ENCODE assay signal across 10 cellular contexts in the genomic region with DNA sequence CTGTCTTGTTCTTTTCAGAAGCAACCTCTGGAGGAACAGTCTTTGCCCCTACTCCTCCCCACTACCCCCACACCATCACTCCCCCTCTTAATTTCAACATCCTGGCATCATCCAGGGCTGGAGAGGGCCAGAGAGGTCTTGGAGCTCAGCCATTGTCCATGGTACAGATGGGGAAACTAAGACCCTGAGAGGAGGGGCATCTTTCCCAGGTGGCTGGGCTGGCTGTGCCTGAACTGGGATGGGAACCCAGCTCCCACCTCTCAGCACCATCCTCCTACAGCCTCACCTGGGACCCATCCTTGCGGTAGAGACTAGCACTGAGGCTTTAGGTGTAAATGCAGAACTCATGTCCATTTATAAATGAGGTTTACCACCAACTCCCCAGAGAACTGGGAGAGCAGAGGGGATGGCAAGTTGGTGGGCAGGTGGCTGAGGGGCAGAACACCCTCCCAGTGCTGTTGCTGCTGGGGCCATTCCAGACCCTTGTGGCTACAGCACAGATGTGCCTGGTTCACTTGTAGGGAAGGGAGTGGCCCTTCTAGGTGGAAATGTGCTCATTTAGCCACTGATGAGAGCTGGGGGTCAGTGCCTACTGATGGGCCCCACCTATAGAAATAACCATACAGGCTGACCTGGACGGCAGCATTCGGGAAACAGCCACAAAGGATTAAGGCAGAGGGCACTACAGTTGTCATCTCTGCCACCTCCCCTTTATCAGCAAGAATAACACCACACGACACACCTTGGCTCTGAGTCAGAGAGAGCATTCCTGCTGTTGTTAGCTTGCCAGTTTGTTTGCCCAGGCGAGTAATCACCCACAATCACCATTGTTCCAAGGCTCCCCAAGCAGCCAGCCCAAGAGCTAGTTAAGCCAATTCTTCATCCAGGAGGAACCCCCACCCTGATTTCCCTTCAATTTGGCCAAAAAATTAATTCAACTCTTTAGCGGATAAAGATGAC. TPM values are rescaled to one million over a fixed set of nuclear protein-coding genes. Genes with fewer than 3 reads are reported as not detected.
A peak's percentile ranks its signal among the peaks of the same experiment; 100 is the strongest.
DNase-seq lines count a peak whose midpoint lies in the region; ATAC-seq and TF ChIP-seq lines count a peak whose summit lies in the region.
"Had no signal": no experiment of that assay in that cellular context is flagged by ENCODE, and none has a peak within 500 bp of the region (broad histone marks: within the 10 kb centered on the region; RNA-seq: fewer than 3 reads in every experiment).

No MANE protein-coding gene starts in this region.

- DNase-seq in SK-N-SH = no peak
- peak; percentile 84 for DNase-seq in mammary epithelial cell
- peak; percentile 61 for DNase-seq in left lobe of liver (ENCODE audit: low spot score)
- DNase-seq in vagina (ENCODE audit: extremely low spot score in 2 of 2) = no peak
- no peak for DNase-seq in dedifferentiated amniotic fluid mesenchymal stem cell (ENCODE audit: extremely low spot score)
- no peak for DNase-seq in activated CD4-positive, alpha-beta T cell treated with anti-CD3 and anti-CD28 coated beads, Interleukin-2, amount 10 ng/mL, durations not matched to agents 7 days and 5 days
- DNase-seq in activated CD8-positive, alpha-beta T cell treated with anti-CD3 and anti-CD28 coated beads, Interleukin-2, amount 10 ng/mL, durations not matched to agents 7 days and 5 days = no peak
- DNase-seq: activated T-cell treated with anti-CD3 and anti-CD28 coated beads for 4 hours, C1 segment of cervical spinal cord had no signal

- no peaks in the 10 kb centered on the region for H3K4me1 Mint-ChIP-seq in activated CD4-positive, alpha-beta T cell treated with anti-CD3 and anti-CD28 coated beads, Interleukin-2, amount 10 ng/mL, durations not matched to agents 7 days and 5 days
- no peaks in the 10 kb centered on the region for H3K4me1 Mint-ChIP-seq in activated CD8-positive, alpha-beta T cell treated with anti-CD3 and anti-CD28 coated beads, Interleukin-2, amount 10 ng/mL, durations not matched to agents 7 days and 5 days (ENCODE audit: low read depth)

- POLR2A ChIA-PET in SK-N-SH (lab: Yijun Ruan, JAX) = no interaction called here
- POLR2A ChIA-PET in activated CD4-positive, alpha-beta T cell treated with anti-CD3 and anti-CD28 coated beads, Interleukin-2, amount 10 ng/mL, durations not matched to agents 7 days and 5 days (lab: Charles Lee) = no interaction called here
- POLR2A ChIA-PET in activated CD8-positive, alpha-beta T cell treated with anti-CD3 and anti-CD28 coated beads, Interleukin-2, amount 10 ng/mL, durations not matched to agents 7 days and 5 days (lab: Charles Lee) = no interaction called here

- CTCF ChIA-PET in SK-N-SH (lab: Yijun Ruan, JAX) = interaction anchor here (1.0 to 2.8 kb wide), 4 partner anchors 14 to 83 kb away, joined by 3 to 20 read pairs (median 6); no protein-coding TSS in a partner anchor
- CTCF ChIA-PET in mammary epithelial cell (lab: Charles Lee; ENCODE audit: low non-redundant PET) = interaction anchor here (0.5 kb wide), 1 partner anchor 361 kb away, joined by 5 read pairs; no protein-coding TSS in a partner anchor
- CTCF ChIA-PET in activated CD4-positive, alpha-beta T cell treated with anti-CD3 and anti-CD28 coated beads, Interleukin-2, amount 10 ng/mL, durations not matched to agents 7 days and 5 days (lab: Charles Lee) = no interaction called here
- CTCF ChIA-PET in activated CD8-positive, alpha-beta T cell treated with anti-CD3 and anti-CD28 coated beads, Interleukin-2, amount 10 ng/mL, durations not matched to agents 7 days and 5 days (lab: Charles Lee) = interaction anchor here (1.3 kb wide), 1 partner anchor 68 kb away, joined by 4 read pairs; no protein-coding TSS in a partner anchor

- H2AFZ ChIP-seq in SK-N-SH (ENCODE audit: low read depth) = no peak overlapping the region
- H2AFZ ChIP-seq in mammary epithelial cell (ENCODE audit: low read depth, low read length) = no peak overlapping the region

- H3K4me2 ChIP-seq in SK-N-SH (peak overlapping the region; percentile 95), mammary epithelial cell (ENCODE audit: insufficient read depth, low read depth, low read length) (no peak overlapping the region)

- TF ChIP-seq EP300 in SK-N-SH (IDR thresholded peaks at IDR 0.05; ENCODE audit: borderline replicate concordance in 1 of 2, low read depth in 1 of 2, low read length in 1 of 2) = no peak

- dilution Hi-C loops in mammary epithelial cell (cut with HindIII; ENCODE audit: low sequenced_read_pairs) = no loop called here

- peak overlapping the region in 1 of 2 experiments; percentile 84; a peak in 2 of 4 replicates for H3K4me3 ChIP-seq in SK-N-SH (ENCODE audit: low read depth in 2 of 2, low read length in 1 of 2)
- no peak overlapping the region for H3K4me3 ChIP-seq in mammary epithelial cell (replicated peaks in 1 of 3; ENCODE audit: insufficient read depth in 1 of 3, low read depth in 2 of 3, low read length in 3 of 3)
- peak overlapping the region in 1 of 2 donors; percentile 58 for H3K4me3 ChIP-seq in vagina

- peaks cover 9 to 11% of the 10 kb centered on the region in 2 experiments; a peak in 2 of 4 replicates for H3K4me1 ChIP-seq in SK-N-SH (ENCODE audit: control insufficient read depth in 1 of 2, insufficient read depth in 2 of 2, low read depth in 1 of 2, low read length in 1 of 2)
- H3K4me1 ChIP-seq in mammary epithelial cell (ENCODE audit: insufficient read depth, low read length) = peaks cover 37% of the 10 kb centered on the region
- H3K4me1 ChIP-seq in vagina = peaks cover 55% of the 10 kb centered on the region

- H3K9me2 ChIP-seq in SK-N-SH = no peaks in the 10 kb centered on the region

- no peak for TF ChIP-seq RAD21 in SK-N-SH (IDR thresholded peaks at IDR 0.05; ENCODE audit: low read length)

- intact Hi-C loops in mammary epithelial cell (cut with micrococcal nuclease) = loop anchor here (10.0 kb wide), 1 partner anchor 194 kb away; no protein-coding TSS in a partner anchor
- intact Hi-C loops in vagina (cut with DNase I) = no loop called here

- H3K36me3 ChIP-seq in SK-N-SH (replicated peaks in 1 of 2; ENCODE audit: control insufficient read depth in 1 of 2, insufficient read depth in 2 of 2, low read length in 1 of 2) (peaks cover 0 to 53% of the 10 kb centered on the region in 2 experiments), mammary epithelial cell (ENCODE audit: insufficient read depth, low read length) (peaks cover 5% of the 10 kb centered on the region), vagina (peaks cover 0 to 7% of the 10 kb centered on the region in 2 donors)

- no peak overlapping the region for H3K27ac Mint-ChIP-seq in activated CD4-positive, alpha-beta T cell treated with anti-CD3 and anti-CD28 coated beads, Interleukin-2, amount 10 ng/mL, durations not matched to agents 7 days and 5 days
- H3K27ac Mint-ChIP-seq in activated CD8-positive, alpha-beta T cell treated with anti-CD3 and anti-CD28 coated beads, Interleukin-2, amount 10 ng/mL, durations not matched to agents 7 days and 5 days = no peak overlapping the region

- H3K9me3 ChIP-seq in SK-N-SH (peaks cover 3% of the 10 kb centered on the region; the same call in 1 of the 2 replicates), mammary epithelial cell (replicated peaks; ENCODE audit: insufficient read depth, low read length) (peaks cover 13% of the 10 kb centered on the region), vagina (no peaks in the 10 kb centered on the region)

- no TSS peak for BruUV-seq in mammary epithelial cell (replicated peaks; lab: Mats Ljungman, UMichigan)

- no peaks in the 10 kb centered on the region for H3K27me3 ChIP-seq in SK-N-SH (ENCODE audit: insufficient read depth)
- H3K27me3 ChIP-seq in mammary epithelial cell (ENCODE audit: insufficient read depth, low read length) = no peaks in the 10 kb centered on the region
- H3K27me3 ChIP-seq in vagina = no peaks in the 10 kb centered on the region

- H3K9ac ChIP-seq in SK-N-SH (peak overlapping the region; percentile 98), mammary epithelial cell (ENCODE audit: insufficient read depth, low read length) (no peak overlapping the region)

- peak overlapping the region in 1 of 2 experiments; percentile 87; a peak in 2 of 4 replicates for H3K27ac ChIP-seq in SK-N-SH (ENCODE audit: low read depth in 2 of 2, low read length in 1 of 2)
- H3K27ac ChIP-seq in mammary epithelial cell (ENCODE audit: insufficient read depth, low read depth, low read length) = no peak overlapping the region
- peak overlapping the region; percentile 92 for H3K27ac ChIP-seq in vagina

- in situ Hi-C loops in mammary epithelial cell (cut with MboI; ENCODE audit: low sequenced_read_pairs in 2 of 2) = no loop called here

- H3K4me3 Mint-ChIP-seq in activated CD4-positive, alpha-beta T cell treated with anti-CD3 and anti-CD28 coated beads, Interleukin-2, amount 10 ng/mL, durations not matched to agents 7 days and 5 days = no peak overlapping the region
- no peak overlapping the region for H3K4me3 Mint-ChIP-seq in activated CD8-positive, alpha-beta T cell treated with anti-CD3 and anti-CD28 coated beads, Interleukin-2, amount 10 ng/mL, durations not matched to agents 7 days and 5 days

- no peak for ATAC-seq in SK-N-SH treated with all-trans-retinoic acid at 6 μM for 48 hours
- peak; percentile 34 for ATAC-seq in left lobe of liver
- ATAC-seq in activated CD8-positive, alpha-beta T cell treated with anti-CD3 and anti-CD28 coated beads, Interleukin-2, amount 10 ng/mL, durations not matched to agents 7 days and 5 days = no peak

- WGBS in SK-N-SH (ENCODE audit: low lambda C conversion rate) = 70% methylated on average over 6 of the region's 6 CpGs
- WGBS in mammary epithelial cell (ENCODE audit: low coverage, missing lambda C conversion rate) = 15% methylated on average over 5 of the region's 6 CpGs

- TF ChIP-seq POLR2A in vagina (IDR thresholded peaks at IDR 0.05) = no peak

- H3K36me3 Mint-ChIP-seq in activated CD4-positive, alpha-beta T cell treated with anti-CD3 and anti-CD28 coated beads, Interleukin-2, amount 10 ng/mL, durations not matched to agents 7 days and 5 days (ENCODE audit: low read depth) = no peaks in the 10 kb centered on the region
- H3K36me3 Mint-ChIP-seq in activated CD8-positive, alpha-beta T cell treated with anti-CD3 and anti-CD28 coated beads, Interleukin-2, amount 10 ng/mL, durations not matched to agents 7 days and 5 days (ENCODE audit: low read depth) = peaks cover 3% of the 10 kb centered on the region

- peaks cover 37% of the 10 kb centered on the region for H3K27me3 Mint-ChIP-seq in activated CD4-positive, alpha-beta T cell treated with anti-CD3 and anti-CD28 coated beads, Interleukin-2, amount 10 ng/mL, durations not matched to agents 7 days and 5 days
- peaks cover 45% of the 10 kb centered on the region for H3K27me3 Mint-ChIP-seq in activated CD8-positive, alpha-beta T cell treated with anti-CD3 and anti-CD28 coated beads, Interleukin-2, amount 10 ng/mL, durations not matched to agents 7 days and 5 days (ENCODE audit: low read depth)

- H3K79me2 ChIP-seq in SK-N-SH (ENCODE audit: insufficient read depth) (peaks cover 99% of the 10 kb centered on the region), mammary epithelial cell (ENCODE audit: insufficient read depth, low read length) (peaks cover 3% of the 10 kb centered on the region)

- TF ChIP-seq CTCF in SK-N-SH (IDR thresholded peaks at IDR 0.05) (no peak), mammary epithelial cell (conservative IDR thresholded peaks at IDR 0.05 in 1 of 2, IDR thresholded peaks at IDR 0.05 in 1 of 2; ENCODE audit: extremely low read depth in 1 of 2, insufficient read depth in 1 of 2, low read depth in 1 of 2, low read length in 2 of 2) (no peak), vagina (IDR thresholded peaks at IDR 0.05) (no peak)

- peaks cover 22% of the 10 kb centered on the region for H3K9me3 Mint-ChIP-seq in activated CD4-positive, alpha-beta T cell treated with anti-CD3 and anti-CD28 coated beads, Interleukin-2, amount 10 ng/mL, durations not matched to agents 7 days and 5 days
- H3K9me3 Mint-ChIP-seq in activated CD8-positive, alpha-beta T cell treated with anti-CD3 and anti-CD28 coated beads, Interleukin-2, amount 10 ng/mL, durations not matched to agents 7 days and 5 days (ENCODE audit: insufficient read depth) = peaks cover 17% of the 10 kb centered on the region

- H4K20me1 ChIP-seq in SK-N-SH (ENCODE audit: insufficient read depth) (no peaks in the 10 kb centered on the region), mammary epithelial cell (ENCODE audit: insufficient read depth, low read length) (no peaks in the 10 kb centered on the region)

- peaks cover 4% of the 10 kb centered on the region for H3F3A ChIP-seq in SK-N-SH (replicated peaks; ENCODE audit: insufficient read depth)

RNA-seq across cellular contexts. Expression of gene MLPH, which starts 2.1 kb away (rescaled TPM):
- polyA plus RNA-seq in SK-N-SH (2012; rRNA removed) (84.8 and 93.6 TPM in 2 replicates), mammary epithelial cell (16.1 TPM)
- polyA plus RNA-seq in SK-N-SH (2012; cell fraction: cytosol; rRNA removed) = 37.4 and 44.7 TPM in 2 replicates
- 348 and 369 TPM in 2 replicates for polyA plus RNA-seq in SK-N-SH (2012; cell fraction: nucleus; rRNA removed)
- total RNA-seq in mammary epithelial cell (1 to 10 TPM; 2.8 to 7.2 TPM), left lobe of liver (55.0 TPM), vagina (34.6 TPM)
- polyA minus RNA-seq in mammary epithelial cell = 24.1 TPM
- total RNA-seq in activated CD4-positive, alpha-beta T cell treated with anti-CD3 and anti-CD28 coated beads, Interleukin-2, amount 10 ng/mL, durations not matched to agents 7 days and 5 days = not detected
- not detected for total RNA-seq in activated CD8-positive, alpha-beta T cell treated with anti-CD3 and anti-CD28 coated beads, Interleukin-2, amount 10 ng/mL, durations not matched to agents 7 days and 5 days

Comparison
In these comparisons a context has a peak if more than half of its experiments do, and no peak if none do; other contexts are left out.
1. DNase-seq: peak in mammary epithelial cell (single experiment) and left lobe of liver (single experiment); none in SK-N-SH (single experiment), vagina (0 of 2), dedifferentiated amniotic fluid mesenchymal stem cell (single experiment), activated CD4-positive, alpha-beta T cell treated with anti-CD3 and anti-CD28 coated beads, Interleukin-2, amount 10 ng/mL, durations not matched to agents 7 days and 5 days (single experiment) and activated CD8-positive, alpha-beta T cell treated with anti-CD3 and anti-CD28 coated beads, Interleukin-2, amount 10 ng/mL, durations not matched to agents 7 days and 5 days (single experiment).